8 cellular contexts compared by ENCODE assay signal in genomic region chr15:100849021-100849831, GRCh38.
DNase-seq lines count a peak whose midpoint lies in the region; ATAC-seq, FAIRE-seq and TF ChIP-seq lines count a peak whose summit lies in the region.

No MANE protein-coding gene starts in this region.

- peak; percentile 56 for ATAC-seq in GM19452 (IDR thresholded peaks at IDR 0.05; ENCODE audit: unreplicated experiment)
- no peak for ATAC-seq in HG03045 (IDR thresholded peaks at IDR 0.05; ENCODE audit: unreplicated experiment)

- H3K4me3 ChIP-seq in AG04449 (ENCODE audit: low read depth, low read length) = peak overlapping the region; percentile 64

- CTCF ChIA-PET in AG04449 (lab: Yijun Ruan, JAX) = interaction anchor here (0.7 to 2.3 kb wide), 7 partner anchors 15 to 222 kb away, joined by 3 to 8 read pairs (median 4); no protein-coding TSS in a partner anchor

- no peak for FAIRE-seq in H54 (lab: Jason Lieb, UNC)

- POLR2A ChIA-PET in AG04449 (lab: Yijun Ruan, JAX) = no interaction called here

- no peak for TF ChIP-seq POLR2A in H54 (IDR thresholded peaks at IDR 0.05; ENCODE audit: low read depth, low read length)

- no peak for DNase-seq in AG04449 (ENCODE audit: low read depth, low spot score)
- peak; percentile 80 for DNase-seq in NOMO-1 treated with DMSO at 0.1 percent for 48 hours (lab: John Stamatoyannopoulos, UW; ENCODE audit: unreplicated experiment)
- DNase-seq in activated effector memory CD4-positive, alpha-beta T cell treated with anti-CD3 and anti-CD28 coated beads, Interleukin-2, amount 50 U/mL, for 16 hours = peak; percentile 78
- DNase-seq in glomerular visceral epithelial cell (ENCODE audit: extremely low spot score) = peak; percentile 12
- peak; percentile 81 for DNase-seq in retina
- no peak for DNase-seq in H54 (ENCODE audit: insufficient read length, low spot score)

- TF ChIP-seq CTCF in AG04449 (IDR thresholded peaks at IDR 0.05; ENCODE audit: insufficient read depth, low read length, missing control alignments) = peak; percentile 32

Comparison
In these comparisons a context has a peak if more than half of its experiments do, and no peak if none do; other contexts are left out.
1. DNase-seq: peak in NOMO-1 treated with DMSO at 0.1 percent for 48 hours (single experiment), activated effector memory CD4-positive, alpha-beta T cell treated with anti-CD3 and anti-CD28 coated beads, Interleukin-2, amount 50 U/mL, for 16 hours (single experiment), glomerular visceral epithelial cell (single experiment) and retina (single experiment); none in AG04449 (single experiment) and H54 (single experiment).